Comparison of ENCODE assay signal across 26 cellular contexts in the genomic region with DNA sequence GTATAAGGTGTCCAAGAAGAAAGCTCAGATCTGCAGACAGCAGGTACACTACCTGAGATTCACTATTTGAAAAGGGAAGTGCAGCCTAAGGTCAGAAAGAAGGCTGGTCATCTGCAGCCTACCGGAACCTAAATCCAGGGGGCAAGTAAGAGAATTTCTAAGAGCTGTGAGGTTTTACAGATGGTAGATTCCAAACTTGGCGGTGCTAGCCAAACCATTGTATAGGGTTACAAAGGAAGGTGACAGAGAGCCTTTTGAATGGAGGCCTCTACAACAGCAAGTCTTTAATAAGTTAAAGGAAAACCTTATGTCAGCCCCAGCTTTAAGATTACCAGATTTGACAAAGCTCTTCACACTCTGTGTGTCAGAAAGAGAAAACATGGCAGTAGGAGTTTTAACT.
"Had no signal": no experiment of that assay in that cellular context is flagged by ENCODE, and none has a peak within 500 bp of the region (broad histone marks: within the 10 kb centered on the region; RNA-seq: fewer than 3 reads in every experiment).

No MANE protein-coding gene starts in this region.

- H3K4me1 ChIP-seq: neural progenitor cell, pancreas, prostate gland, right lobe of liver, sigmoid colon, suprapubic skin, testis, tibial artery, transverse colon, upper lobe of right lung, uterus had no signal

- H3K9me3 Mint-ChIP-seq: natural killer cell; nephron; neural progenitor cell; stimulated activated memory B cell treated with anti-CD40 and anti-IgM and Interleukin-4, amounts not matched to agents 10 μg/mL and 1 μg/mL and 100 μg/mL, for 72 hours; type B pancreatic cell had no signal

- FAIRE-seq: pancreas, small intestine had no signal

- H3K4me3 ChIP-seq: neural progenitor cell, pancreas, prostate gland, right lobe of liver, sigmoid colon, suprapubic skin, testis, tibial artery, transverse colon, upper lobe of right lung, uterus had no signal

- H3K27me3 Mint-ChIP-seq: naive thymus-derived CD4-positive, alpha-beta T cell; stimulated activated memory B cell treated with anti-CD40 and anti-IgM and Interleukin-4, amounts not matched to agents 10 μg/mL and 1 μg/mL and 100 μg/mL, for 72 hours; stimulated activated naive CD8-positive, alpha-beta T cell treated with anti-CD3 and anti-CD28 coated beads, Interleukin-15, amount 100 ng/mL, for 72 hours; type B pancreatic cell had no signal

- H3K36me3 Mint-ChIP-seq: naive thymus-derived CD4-positive, alpha-beta T cell; natural killer cell; neural progenitor cell; stimulated activated memory B cell treated with anti-CD40 and anti-IgM and Interleukin-4, amounts not matched to agents 10 μg/mL and 1 μg/mL and 100 μg/mL, for 72 hours; type B pancreatic cell had no signal

- H3K36me3 ChIP-seq: neural progenitor cell, pancreas, prostate gland, right lobe of liver, sigmoid colon, suprapubic skin, tibial artery, transverse colon, upper lobe of right lung, uterus had no signal

- H3K4me1 Mint-ChIP-seq: naive thymus-derived CD4-positive, alpha-beta T cell; natural killer cell; nephron; neural progenitor cell; stimulated activated memory B cell treated with anti-CD40 and anti-IgM and Interleukin-4, amounts not matched to agents 10 μg/mL and 1 μg/mL and 100 μg/mL, for 72 hours; stimulated activated naive CD8-positive, alpha-beta T cell treated with anti-CD3 and anti-CD28 coated beads, Interleukin-15, amount 100 ng/mL, for 72 hours had no signal

- H3K4me3 Mint-ChIP-seq: naive thymus-derived CD4-positive, alpha-beta T cell; natural killer cell; nephron; neural progenitor cell; stimulated activated memory B cell treated with anti-CD40 and anti-IgM and Interleukin-4, amounts not matched to agents 10 μg/mL and 1 μg/mL and 100 μg/mL, for 72 hours; stimulated activated naive CD8-positive, alpha-beta T cell treated with anti-CD3 and anti-CD28 coated beads, Interleukin-15, amount 100 ng/mL, for 72 hours; type B pancreatic cell had no signal

- H3K9me3 ChIP-seq: pancreas, prostate gland, right lobe of liver, sigmoid colon, suprapubic skin, testis, tibial artery, transverse colon, upper lobe of right lung, uterus had no signal

- H3K27me3 ChIP-seq: neural progenitor cell, pancreas, right lobe of liver, sigmoid colon, suprapubic skin, testis, tibial artery, transverse colon, upper lobe of right lung, uterus had no signal

- DNase-seq: naive thymus-derived CD4-positive, alpha-beta T cell; natural killer cell; pancreas; right cardiac atrium; right lobe of liver; sigmoid colon; small intestine; stimulated activated CD4-positive, alpha-beta T cell treated with anti-CD3 and anti-CD28 coated beads, Interleukin-15, amount 100 ng/mL, for 24 hours; stimulated activated CD4-positive, alpha-beta T cell treated with anti-CD3 and anti-CD28 coated beads, Interleukin-4, amount 100 ng/mL, for 1 hour; stimulated activated CD4-positive, alpha-beta T cell treated with anti-CD3 and anti-CD28 coated beads, Interleukin-4, amount 100 ng/mL, for 4 hours; stimulated activated CD8-positive, alpha-beta memory T cell treated with anti-CD3 and anti-CD28 coated beads, Interleukin-4, amount 100 ng/mL, for 48 hours; stimulated activated naive CD4-positive, alpha-beta T cell; stimulated activated naive CD8-positive, alpha-beta T cell treated with anti-CD3 and anti-CD28 coated beads, Interleukin-15, amount 100 ng/mL, for 72 hours; stimulated activated naive CD8-positive, alpha-beta T cell treated with anti-CD3 and anti-CD28 coated beads, Interleukin-15, Interleukin-2, amounts not matched to agents 100 U/mL and 50 U/mL, for 24 hours; substantia nigra; testis; tibial artery; transverse colon; upper lobe of right lung; uterus had no signal

- H3K27ac Mint-ChIP-seq: naive thymus-derived CD4-positive, alpha-beta T cell; natural killer cell; nephron; neural progenitor cell; stimulated activated memory B cell treated with anti-CD40 and anti-IgM and Interleukin-4, amounts not matched to agents 10 μg/mL and 1 μg/mL and 100 μg/mL, for 72 hours; type B pancreatic cell had no signal
